ENCODE assay signal across 1 cellular context in genomic region chr2:110101280-110101844, GRCh38.
TF ChIP-seq lines count a peak whose summit lies in the region.

No MANE protein-coding gene starts in this region.

TF ChIP-seq in HepG2, 621 proteins besides CTCF, POLR2A, EP300 and RAD21 (continued from another document):
- TF ChIP-seq ZNF781 (CRISPR knock-in tag; IDR thresholded peaks at IDR 0.05; ENCODE audit: borderline replicate concordance, not compliant biosample characterization) (no peak), DBP (CRISPR knock-in tag; IDR thresholded peaks at IDR 0.05; ENCODE audit: not compliant biosample characterization) (no peak), ELF1 (CRISPR knock-in tag; IDR thresholded peaks at IDR 0.05) (peak; percentile 56; the same call in 1 of the 2 replicates), ZFP91 (CRISPR knock-in tag; IDR thresholded peaks at IDR 0.05; ENCODE audit: borderline replicate concordance) (peak; percentile 51; the same call in 1 of the 2 replicates), DDIT3 (CRISPR knock-in tag; IDR thresholded peaks at IDR 0.05) (no peak), LCORL (IDR thresholded peaks at IDR 0.05) (no peak), LCORL (CRISPR knock-in tag; IDR thresholded peaks at IDR 0.05) (peak; percentile 60; the same call in 1 of the 2 replicates), DMAP1 (CRISPR knock-in tag; IDR thresholded peaks at IDR 0.05) (peak; percentile 24; the same call in 1 of the 2 replicates), SRF (IDR thresholded peaks at IDR 0.05; ENCODE audit: low read depth, low read length) (no peak), ZNF749 (CRISPR knock-in tag; IDR thresholded peaks at IDR 0.05; ENCODE audit: borderline replicate concordance) (no peak), ZNF18 (CRISPR knock-in tag; IDR thresholded peaks at IDR 0.05; ENCODE audit: insufficient replicate concordance) (peak; percentile 31), ZSCAN29 (CRISPR knock-in tag; conservative IDR thresholded peaks at IDR 0.05) (no peak), NRL (CRISPR knock-in tag; IDR thresholded peaks at IDR 0.05; ENCODE audit: borderline replicate concordance) (peak; percentile 22; the same call in 1 of the 2 replicates), FOXA3 (CRISPR knock-in tag; IDR thresholded peaks at IDR 0.05) (0 out of 2 replicates have a peak, but pooled peaks have one; percentile 8), MEIS2 (CRISPR knock-in tag; IDR thresholded peaks at IDR 0.05) (no peak), MYC (CRISPR knock-in tag; IDR thresholded peaks at IDR 0.05; ENCODE audit: borderline replicate concordance) (no peak), ZNF512 (CRISPR knock-in tag; IDR thresholded peaks at IDR 0.05) (no peak), ZBTB42 (CRISPR knock-in tag; IDR thresholded peaks at IDR 0.05) (no peak), NFYB (CRISPR knock-in tag; IDR thresholded peaks at IDR 0.05) (no peak), ZNF331 (CRISPR knock-in tag; IDR thresholded peaks at IDR 0.05) (no peak), U2AF1 (optimal IDR thresholded peaks at IDR 0.05; ENCODE audit: low read depth, low read length) (peak; percentile 41), JUN (CRISPR knock-in tag; IDR thresholded peaks at IDR 0.05) (no peak), NR2C2 (CRISPR knock-in tag; IDR thresholded peaks at IDR 0.05; ENCODE audit: borderline replicate concordance) (no peak), ZFX (CRISPR knock-in tag; IDR thresholded peaks at IDR 0.05; ENCODE audit: low read depth) (peak; percentile 48), IKZF1 (IDR thresholded peaks at IDR 0.05) (no peak), ZNF747 (CRISPR knock-in tag; IDR thresholded peaks at IDR 0.05; ENCODE audit: borderline replicate concordance) (no peak)
